In genomic region chr14:100696017-100696416, GRCh38 we compare ENCODE assay signal across 15 cellular contexts. TPM values are rescaled to one million over a fixed set of nuclear protein-coding genes. Genes with fewer than 3 reads are reported as not detected.
DNase-seq lines count a peak whose midpoint lies in the region; ATAC-seq, FAIRE-seq and TF ChIP-seq lines count a peak whose summit lies in the region.
"Had no signal": no experiment of that assay in that cellular context is flagged by ENCODE, and none has a peak within 500 bp of the region (broad histone marks: within the 10 kb centered on the region; RNA-seq: fewer than 3 reads in every experiment).

No MANE protein-coding gene starts in this region.

- H3K9me3 ChIP-seq in K562 (replicated peaks; ENCODE audit: control insufficient read depth, insufficient read depth, low read depth, low read length) = no peaks in the 10 kb centered on the region
- no peaks in the 10 kb centered on the region for H3K9me3 ChIP-seq in smooth muscle cell (replicated peaks; ENCODE audit: low read depth)
- H3K9me3 ChIP-seq: A549, BE2C had no signal

- peaks cover 46% of the 10 kb centered on the region for H3F3A ChIP-seq in smooth muscle cell (ENCODE audit: low read depth)

- H3K79me2 ChIP-seq in K562 (ENCODE audit: control insufficient read depth, insufficient read depth, low read length) = no peaks in the 10 kb centered on the region; the same call in 2 of the 3 replicates
- H3K79me2 ChIP-seq in smooth muscle cell (ENCODE audit: low read depth) = no peaks in the 10 kb centered on the region

- H3K4me1 Mint-ChIP-seq in nephron progenitor cell = peaks cover 73% of the 10 kb centered on the region
- H3K4me1 Mint-ChIP-seq: CD4-positive, alpha-beta memory T cell had no signal

- peak overlapping the region; percentile 34; the same call in 1 of the 2 replicates for H3K4me2 ChIP-seq in K562 (ENCODE audit: insufficient read depth, low read length)
- H3K4me2 ChIP-seq in smooth muscle cell = peak overlapping the region; percentile 79
- H3K4me2 ChIP-seq: A549 had no signal

- H3K36me3 ChIP-seq in K562 (ENCODE audit: control insufficient read depth, insufficient read depth, low read length) (no peaks in the 10 kb centered on the region), smooth muscle cell (ENCODE audit: low read depth) (no peaks in the 10 kb centered on the region)
- H3K36me3 ChIP-seq: BE2C had no signal

- H3K27me3 Mint-ChIP-seq in nephron progenitor cell (ENCODE audit: low read depth, poor library complexity) = peaks cover 9% of the 10 kb centered on the region

- H4K20me1 ChIP-seq in K562 (replicated peaks; ENCODE audit: control insufficient read depth, insufficient read depth, low read length) (no peaks in the 10 kb centered on the region), smooth muscle cell (ENCODE audit: low read depth) (no peaks in the 10 kb centered on the region)

- in situ Hi-C loops in K562 (cut with MboI) = no loop called here

- TF ChIP-seq POLR2A in K562 (conservative IDR thresholded peaks at IDR 0.05) = no peak

- no peak overlapping the region for H3K4me3 ChIP-seq in K562
- H3K4me3 ChIP-seq in smooth muscle cell = no peak overlapping the region
- H3K4me3 ChIP-seq: A549, GM12878, GM23248 had no signal

- no peak for FAIRE-seq in K562 (lab: Jason Lieb, UNC)
- FAIRE-seq: A549, GM12878 had no signal

- H3K4me1 ChIP-seq in K562 (replicated peaks in 1 of 2; ENCODE audit: control insufficient read depth in 2 of 2, insufficient read depth in 2 of 2, low read length in 2 of 2) (peaks cover 42 to 62% of the 10 kb centered on the region in 2 experiments), smooth muscle cell (ENCODE audit: low read depth) (peaks cover 36% of the 10 kb centered on the region)

- H3K9ac ChIP-seq in K562 (ENCODE audit: insufficient read depth in 1 of 2, low read depth in 2 of 2, low read length in 2 of 2) (no peak overlapping the region), smooth muscle cell (ENCODE audit: low read depth) (peak overlapping the region; percentile 32)
- H3K9ac ChIP-seq: GM23248 had no signal

- 25% methylated on average over 14 of the region's 14 CpGs for WGBS in K562 (ENCODE audit: insufficient coverage, low coverage, missing lambda C conversion rate)
- 33% methylated on average over 14 of the region's 14 CpGs for WGBS in smooth muscle cell (ENCODE audit: low lambda C conversion rate)

- peak overlapping the region; percentile 43 for H3K4me3 Mint-ChIP-seq in nephron progenitor cell
- H3K4me3 Mint-ChIP-seq: CD4-positive, alpha-beta memory T cell had no signal

- peak overlapping the region; percentile 62 for H2AFZ ChIP-seq in K562 (ENCODE audit: low read depth, low read length)
- no peak overlapping the region for H2AFZ ChIP-seq in smooth muscle cell (ENCODE audit: low read depth)
- H2AFZ ChIP-seq: GM23248 had no signal

- POLR2A ChIA-PET in K562 (lab: Yijun Ruan, JAX) = interaction anchor here (1.2 kb wide), 1 partner anchor 16 kb away, joined by 3 read pairs; no protein-coding TSS in a partner anchor

- no peak; the same call in 1 of the 2 replicates for TF ChIP-seq EP300 in K562 (IDR thresholded peaks at IDR 0.05; ENCODE audit: low read length)

- DNase-seq in K562 (ENCODE audit: extremely low read depth in 1 of 4, low spot score in 3 of 4) (no peak), left kidney (ENCODE audit: low read depth, low spot score) (peak; percentile 24), nephron progenitor cell (no peak), smooth muscle cell (lab: John Stamatoyannopoulos, UW; ENCODE audit: unreplicated experiment) (no peak), amygdala (lab: John Stamatoyannopoulos, UW) (no peak), islet precursor cell (no peak)
- DNase-seq: CD4-positive, alpha-beta memory T cell; DMS79 had no signal

- intact Hi-C loops in K562 (cut with micrococcal nuclease) = loop anchor here (5.0 kb wide), 1 partner anchor 34 kb away; no protein-coding TSS in a partner anchor

- BruUV-seq in K562 (replicated peaks; lab: Mats Ljungman, UMichigan) = no TSS peak

- no peaks in the 10 kb centered on the region for H3K9me1 ChIP-seq in K562 (ENCODE audit: control insufficient read depth, insufficient read depth, low read length)

- no peaks in the 10 kb centered on the region for H3K27me3 ChIP-seq in K562 (ENCODE audit: control insufficient read depth in 2 of 2, insufficient read depth in 2 of 2, low read length in 2 of 2)
- no peaks in the 10 kb centered on the region for H3K27me3 ChIP-seq in smooth muscle cell (ENCODE audit: low read depth)
- H3K27me3 ChIP-seq: BE2C had no signal

- TF ChIP-seq RAD21 in K562 (CRISPR knock-in tag; conservative IDR thresholded peaks at IDR 0.05 in 1 of 2, IDR thresholded peaks at IDR 0.05 in 1 of 2) = no peak

- TF ChIP-seq CTCF in K562 (IDR thresholded peaks at IDR 0.05 in 2 of 3, conservative IDR thresholded peaks at IDR 0.05 in 1 of 3; ENCODE audit: insufficient read depth in 2 of 3, low read depth in 1 of 3, low read length in 3 of 3) = no peak
- no peak for TF ChIP-seq CTCF in nephron progenitor cell (IDR thresholded peaks at IDR 0.05)
- TF ChIP-seq CTCF in smooth muscle cell (IDR thresholded peaks at IDR 0.05; ENCODE audit: borderline replicate concordance, insufficient read depth, poor library complexity, severe bottlenecking) = no peak

- no peaks in the 10 kb centered on the region for H3K36me3 Mint-ChIP-seq in nephron progenitor cell (ENCODE audit: low read depth)
- H3K36me3 Mint-ChIP-seq: CD4-positive, alpha-beta memory T cell had no signal

- H3K27ac ChIP-seq in K562 (ENCODE audit: extremely low read depth, low read depth, low read length) = peak overlapping the region; percentile 50; the same call in 1 of the 3 replicates
- peak overlapping the region; percentile 76 for H3K27ac ChIP-seq in smooth muscle cell (ENCODE audit: low read depth)
- H3K27ac ChIP-seq: C4-2B, GM23248 had no signal

- H3K9me3 Mint-ChIP-seq in nephron progenitor cell = no peaks in the 10 kb centered on the region

- peak overlapping the region; percentile 97 for H3K27ac Mint-ChIP-seq in nephron progenitor cell
- H3K27ac Mint-ChIP-seq: CD4-positive, alpha-beta memory T cell had no signal

- ATAC-seq in K562 (no peak), HG03565 (IDR thresholded peaks at IDR 0.05; ENCODE audit: unreplicated experiment) (no peak)
- ATAC-seq: A549, GM12878 had no signal

- CTCF ChIA-PET in K562 (lab: Yijun Ruan, JAX; ENCODE audit: low intra/inter-chr PET ratio) = no interaction called here

TF ChIP-seq in K562, 482 proteins besides CTCF, POLR2A, EP300 and RAD21:
- TF ChIP-seq ZNF586 (CRISPR knock-in tag; conservative IDR thresholded peaks at IDR 0.05) = no peak
- TF ChIP-seq EGR1 (conservative IDR thresholded peaks at IDR 0.05) = peak; percentile 66
- no peak for TF ChIP-seq PTTG1 (tag; IDR thresholded peaks at IDR 0.05; ENCODE audit: low read depth)

RNA-seq across cellular contexts. Expression of gene DLK1, which starts 30.7 kb away (rescaled TPM):
- total RNA-seq in K562 (2011; cell fraction: chromatin; rRNA removed; ENCODE audit: low replicate concordance) = 16.9 and 103 TPM in 2 replicates
- 80.7 and 188 TPM in 2 replicates for total RNA-seq in K562 (2011; cell fraction: nucleolus; rRNA removed)
- 58.2 and 70.2 TPM in 2 replicates for total RNA-seq in K562 (2011; cell fraction: nucleoplasm; rRNA removed)
- total RNA-seq in K562 (2014; rRNA removed) (11.8 and 12.5 TPM in 2 replicates), K562 (2014; rRNA removed; fragmentation: Illumina TruSeq; extraction: Trizol) (3.9 and 5.6 TPM in 2 replicates), K562 (2015; rRNA removed; fragmentation: Illumina TruSeq; extraction: Trizol) (17.6 and 20.2 TPM in 2 replicates), K562 (2021) (44.2 and 48.3 TPM in 2 replicates), smooth muscle cell (3,515 and 3,549 TPM in 2 replicates)
- polyA plus RNA-seq in K562 (2011; rRNA removed) (97.2 and 430 TPM in 2 replicates), K562 (2014; fragmentation: Illumina TruSeq; extraction: Trizol) (15.3 and 36.5 TPM in 2 replicates), K562 (2014; fragmentation: Nextera tagmentation; extraction: Ambion mirVana) (1 to 10 TPM; 4.4 to 4.7 TPM), K562 (2014; rRNA removed) (21.4 and 27.5 TPM in 2 replicates), smooth muscle cell (10,448 and 15,731 TPM in 2 replicates)
- 306 and 365 TPM in 2 replicates for polyA plus RNA-seq in K562 (2011; cell fraction: cytosol; rRNA removed)
- 296 and 371 TPM in 2 replicates for polyA plus RNA-seq in K562 (2011; cell fraction: nucleus; rRNA removed)
- polyA plus RNA-seq in K562 (2012) = 106 and 264 TPM in 2 replicates
- 35.4 and 85.9 TPM in 2 replicates for polyA minus RNA-seq in K562 (2011; rRNA and poly(A)+ RNA removed)
- 143 and 458 TPM in 2 replicates for polyA minus RNA-seq in K562 (2011; cell fraction: cytosol; rRNA and poly(A)+ RNA removed)
- 44.6 and 117 TPM in 2 replicates for polyA minus RNA-seq in K562 (2011; cell fraction: nucleus; rRNA and poly(A)+ RNA removed)
- total RNA-seq: CD4-positive, alpha-beta memory T cell; GM23248; HT-29 had no signal
- polyA plus RNA-seq: CD4-positive, alpha-beta memory T cell; GM12878; GM23248 had no signal

Comparison
In these comparisons a context has a peak if more than half of its experiments do, and no peak if none do; other contexts are left out.
1. RNA of gene DLK1, which starts 30.7 kb away (total RNA-seq): 3,515 to 3,549 TPM in smooth muscle cell; 3.9 to 188 TPM in K562; every median in the first group is over 10 times any median in the second.